Comparison of ENCODE assay signal across 6 cellular contexts in genomic region chr1:1001057-1001630, GRCh38. TPM values are rescaled to one million over a fixed set of nuclear protein-coding genes. Genes with fewer than 3 reads are reported as not detected.
DNase-seq lines count a peak whose midpoint lies in the region; ATAC-seq, FAIRE-seq and TF ChIP-seq lines count a peak whose summit lies in the region.

No MANE protein-coding gene starts in this region.

- no peak for FAIRE-seq in A549 (lab: Jason Lieb, UNC)

- no peak for TF ChIP-seq CTCF in A549 (IDR thresholded peaks at IDR 0.05)

- DNase-seq in A549 (ENCODE audit: low read depth in 1 of 2, low spot score in 1 of 2): no peak
- DNase-seq in RKO (ENCODE audit: low spot score): peak; percentile 54
- peak; percentile 51 for DNase-seq in iPS-NIHi11 (ENCODE audit: low spot score)
- no peak for DNase-seq in NCI-H748 treated with DMSO at 0.1 percent for 48 hours (lab: John Stamatoyannopoulos, UW)

- peaks cover 24% of the 10 kb centered on the region for H3K4me1 ChIP-seq in A549

- POLR2A ChIA-PET in A549 (lab: Yijun Ruan, JAX): interaction anchor here (1.1 to 1.2 kb wide), 2 partner anchors 18 to 63 kb away, joined by 5 read pairs; partner anchors contain the start of gene AGRN

- no peaks in the 10 kb centered on the region for H3K9me3 ChIP-seq in A549

- TF ChIP-seq POLR2A in A549 (IDR thresholded peaks at IDR 0.05; ENCODE audit: low read length): no peak

- CTCF ChIA-PET in A549 (lab: Yijun Ruan, JAX): interaction anchor here (0.6 to 4.1 kb wide), 15 partner anchors 9 to 313 kb away, joined by 3 to 52 read pairs (median 4); partner anchors contain the start of genes ISG15 and PERM1

- H3K27ac ChIP-seq in A549: peak overlapping the region; percentile 97 to 100

- WGBS in A549 (ENCODE audit: missing lambda C conversion rate): 5% methylated on average over 23 of the region's 36 CpGs

- no peak for TF ChIP-seq EP300 in A549 (IDR thresholded peaks at IDR 0.05)

- H3K4me2 ChIP-seq in A549: peak overlapping the region; percentile 95

- ATAC-seq in A549: peak in 1 of 2 experiments; percentile 3; a peak in 1 of 6 replicates
- ATAC-seq in HG03469 (IDR thresholded peaks at IDR 0.05; ENCODE audit: unreplicated experiment): no peak
- ATAC-seq in GM18498 (IDR thresholded peaks at IDR 0.05; ENCODE audit: unreplicated experiment): no peak

- TF ChIP-seq RAD21 in A549 (conservative IDR thresholded peaks at IDR 0.05 in 1 of 2, IDR thresholded peaks at IDR 0.05 in 1 of 2): no peak

- H3K4me3 ChIP-seq in A549: peak overlapping the region; percentile 77

TF ChIP-seq in A549, 52 proteins besides CTCF, POLR2A, EP300 and RAD21:
- TF ChIP-seq E2F6 (IDR thresholded peaks at IDR 0.05; ENCODE audit: borderline replicate concordance, low read depth): no peak
- 0 out of 2 replicates have a peak, but pooled peaks have one; percentile 12 for TF ChIP-seq PHF8 (IDR thresholded peaks at IDR 0.05; ENCODE audit: borderline replicate concordance, low read depth)
- TF ChIP-seq TFCP2L1 (CRISPR knock-in tag; IDR thresholded peaks at IDR 0.05): 0 out of 2 replicates have a peak, but pooled peaks have one; percentile 1

RNA-seq across cellular contexts. Expression of gene HES4, which starts 1.2 kb away (rescaled TPM):
- 4.2 and 5.9 TPM in 2 replicates for polyA plus RNA-seq in A549 (2011; rRNA removed)
- polyA plus RNA-seq in A549 (2012; cell fraction: cytosol; rRNA removed): 32.9 and 46.9 TPM in 2 replicates
- 111 and 145 TPM in 2 replicates for polyA plus RNA-seq in A549 (2012; cell fraction: nucleus; rRNA removed)
- polyA plus RNA-seq in A549 (2017; fragmentation: RNase III; extraction: RNeasy Plus Mini Kit Qiagen cat#74134 plus additional on column Dnase treatment): 8.4 to 9.6 TPM (median 8.8 TPM) in 3 replicates
- polyA minus RNA-seq in A549 (2011; rRNA and poly(A)+ RNA removed): 0.99 and 3.5 TPM in 2 replicates

RNA-seq across cellular contexts. Expression of gene ISG15, which starts 12.2 kb away (rescaled TPM):
- polyA plus RNA-seq in A549 (2011; rRNA removed): 4.3 and 4.6 TPM in 2 replicates
- 15.8 and 18.5 TPM in 2 replicates for polyA plus RNA-seq in A549 (2012; cell fraction: cytosol; rRNA removed)
- polyA plus RNA-seq in A549 (2012; cell fraction: nucleus; rRNA removed): 21.1 and 23.1 TPM in 2 replicates
- 11.2 to 17.6 TPM (median 11.2 TPM) in 3 replicates for polyA plus RNA-seq in A549 (2017; fragmentation: RNase III; extraction: RNeasy Plus Mini Kit Qiagen cat#74134 plus additional on column Dnase treatment)
- 0.78 and 0.95 TPM in 2 replicates for polyA minus RNA-seq in A549 (2011; rRNA and poly(A)+ RNA removed)

RNA-seq across cellular contexts. Expression of gene AGRN, which starts 18.8 kb away (rescaled TPM):
- polyA plus RNA-seq in A549 (2011; rRNA removed) (23.9 and 34.9 TPM in 2 replicates), A549 (2017; fragmentation: RNase III; extraction: RNeasy Plus Mini Kit Qiagen cat#74134 plus additional on column Dnase treatment) (88.0 to 95.3 TPM (median 90.9 TPM) in 3 replicates)
- polyA plus RNA-seq in A549 (2012; cell fraction: cytosol; rRNA removed): 54.0 and 72.0 TPM in 2 replicates
- polyA plus RNA-seq in A549 (2012; cell fraction: nucleus; rRNA removed): 477 and 531 TPM in 2 replicates
- polyA minus RNA-seq in A549 (2011; rRNA and poly(A)+ RNA removed): 27.8 and 31.7 TPM in 2 replicates

RNA-seq across cellular contexts. Expression of gene PERM1, which starts 19.3 kb away (rescaled TPM):
- polyA plus RNA-seq in A549 (2011; rRNA removed): not detected in 2 replicates
- polyA plus RNA-seq in A549 (2012; cell fraction: cytosol; rRNA removed): 0.03 and 0.05 TPM in 2 replicates
- 0.09 and 0.17 TPM in 2 replicates for polyA plus RNA-seq in A549 (2012; cell fraction: nucleus; rRNA removed)
- polyA plus RNA-seq in A549 (2017; fragmentation: RNase III; extraction: RNeasy Plus Mini Kit Qiagen cat#74134 plus additional on column Dnase treatment): 0.12 to 0.33 TPM (median 0.30 TPM) in 3 replicates
- 0.12 TPM in 1 of 2 replicates, not detected in the other for polyA minus RNA-seq in A549 (2011; rRNA and poly(A)+ RNA removed)

RNA-seq across cellular contexts. Expression of gene PLEKHN1, which starts 34.9 kb away (rescaled TPM):
- polyA plus RNA-seq in A549 (2011; rRNA removed): 0.61 and 0.75 TPM in 2 replicates
- 1.6 and 2.3 TPM in 2 replicates for polyA plus RNA-seq in A549 (2012; cell fraction: cytosol; rRNA removed)
- polyA plus RNA-seq in A549 (2012; cell fraction: nucleus; rRNA removed): 9.4 and 13.1 TPM in 2 replicates
- 3.2 to 3.6 TPM (median 3.4 TPM) in 3 replicates for polyA plus RNA-seq in A549 (2017; fragmentation: RNase III; extraction: RNeasy Plus Mini Kit Qiagen cat#74134 plus additional on column Dnase treatment)
- polyA minus RNA-seq in A549 (2011; rRNA and poly(A)+ RNA removed): 0.33 and 0.73 TPM in 2 replicates

Comparison
In these comparisons a context has a peak if more than half of its experiments do, and no peak if none do; other contexts are left out.
1. DNase-seq: peak in RKO (single experiment) and iPS-NIHi11 (single experiment); none in A549 (0 of 2) and NCI-H748 treated with DMSO at 0.1 percent for 48 hours (single experiment).